1 cellular context compared by ENCODE assay signal in genomic region chr7:12456506-12456905, GRCh38.
TF ChIP-seq lines count a peak whose summit lies in the region.

No MANE protein-coding gene starts in this region.

TF ChIP-seq in K562, 482 proteins besides CTCF, POLR2A, EP300 and RAD21:
- TF ChIP-seq FOXP4 (CRISPR knock-in tag; IDR thresholded peaks at IDR 0.05; ENCODE audit: borderline replicate concordance), result no peak
- no peak for TF ChIP-seq ZNF232 (CRISPR knock-in tag; IDR thresholded peaks at IDR 0.05)
- TF ChIP-seq DEAF1 (CRISPR knock-in tag; IDR thresholded peaks at IDR 0.05), result no peak
- TF ChIP-seq NFIC (IDR thresholded peaks at IDR 0.05), result peak; percentile 41; the same call in 1 of the 2 replicates
- no peak for TF ChIP-seq TCF7 (IDR thresholded peaks at IDR 0.05; ENCODE audit: borderline replicate concordance)
